Comparison of ENCODE assay signal across 8 cellular contexts in the genomic region with DNA sequence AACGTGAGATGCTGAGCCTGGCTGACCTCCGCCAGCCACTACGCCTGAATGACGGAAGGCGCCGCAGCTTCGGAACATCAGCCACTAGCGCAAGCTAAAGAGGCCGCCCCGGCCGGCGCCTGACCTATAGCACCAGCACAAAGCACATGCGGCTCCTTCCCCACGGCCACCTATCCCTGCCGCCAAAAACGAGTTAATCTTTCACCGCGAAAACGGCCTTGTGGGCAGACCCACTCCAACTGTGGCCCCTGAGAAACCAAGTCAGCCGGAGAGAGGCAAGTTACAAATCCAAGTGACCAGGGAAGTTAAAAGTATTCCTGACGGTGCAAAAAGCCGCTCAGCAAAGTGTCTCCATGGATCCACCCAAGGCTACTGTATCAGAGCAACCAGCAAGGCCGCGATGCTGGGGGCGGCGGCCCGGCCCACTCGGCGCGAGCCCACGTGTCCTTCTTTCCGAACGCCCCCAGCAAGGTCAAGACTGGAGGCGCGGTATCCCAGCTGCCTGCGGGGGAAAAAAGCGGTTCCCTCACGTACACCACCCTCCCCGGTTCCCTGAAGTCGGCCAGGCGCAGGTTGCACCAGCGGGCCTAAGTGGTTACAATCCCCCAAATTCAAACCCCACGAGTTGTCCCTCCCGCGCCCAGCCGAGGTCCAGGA.
A peak's percentile ranks its signal among the peaks of the same experiment; 100 is the strongest.
DNase-seq lines count a peak whose midpoint lies in the region; TF ChIP-seq lines count a peak whose summit lies in the region.

No MANE protein-coding gene starts in this region.

- H3K9me3 ChIP-seq in HUES6 (ENCODE audit: control insufficient read depth, insufficient read depth, low read depth, low read length) = no peaks in the 10 kb centered on the region

- no peak for TF ChIP-seq CTCF in GM20000 (IDR thresholded peaks at IDR 0.05; ENCODE audit: extremely low read depth, missing control alignments)
- no peak for TF ChIP-seq CTCF in retinal pigment epithelial cell (conservative IDR thresholded peaks at IDR 0.05; ENCODE audit: low read depth, low read length)

- peak overlapping the region; percentile 96 for H3K27ac ChIP-seq in HUES6 (ENCODE audit: low read depth, low read length)

- peak overlapping the region; percentile 95 for H3K9ac ChIP-seq in HUES6 (ENCODE audit: low read length)

- H3K27me3 ChIP-seq in HUES6 (ENCODE audit: control insufficient read depth, insufficient read depth, low read length) = no peaks in the 10 kb centered on the region

- H3K4me1 ChIP-seq in HUES6 (ENCODE audit: control insufficient read depth, insufficient read depth, low read length) = peaks cover 20% of the 10 kb centered on the region

- DNase-seq in COLO668 (lab: John Stamatoyannopoulos, UW; ENCODE audit: unreplicated experiment) = peak; percentile 72
- peak; percentile 59 for DNase-seq in GM20000 (ENCODE audit: low spot score)
- DNase-seq in T-helper 1 cell = peak; percentile 29 to 74 (median 36)
- peak; percentile 71 for DNase-seq in astrocyte of the hippocampus (ENCODE audit: low read depth, low spot score)
- peak in 44 of 51 donors; percentile 5 to 78 (median 50) for DNase-seq in hypothalamus (lab: John Stamatoyannopoulos, UW)
- DNase-seq in retinal pigment epithelial cell (ENCODE audit: low read depth) = peak; percentile 16
- no peak for DNase-seq in NCI-H1694 (lab: John Stamatoyannopoulos, UW)

- H3K36me3 ChIP-seq in HUES6 (ENCODE audit: control insufficient read depth, insufficient read depth, low read length) = peaks cover 76% of the 10 kb centered on the region

- peak overlapping the region; percentile 89 for H3K4me3 ChIP-seq in HUES6 (ENCODE audit: low read depth, low read length)
- H3K4me3 ChIP-seq in retinal pigment epithelial cell (ENCODE audit: low read length) = peak overlapping the region; percentile 91
